ENCODE assay signal across 23 cellular contexts in genomic region chrX:39985116-39985515, GRCh38.
"Had no signal": no experiment of that assay in that cellular context is flagged by ENCODE, and none has a peak within 500 bp of the region (broad histone marks: within the 10 kb centered on the region; RNA-seq: fewer than 3 reads in every experiment).

No MANE protein-coding gene starts in this region.

- DNase-seq: activated CD4-positive, alpha-beta T cell treated with anti-CD3 and anti-CD28 coated beads, Interleukin-2, amount 10 ng/mL, durations not matched to agents 7 days and 5 days; activated CD8-positive, alpha-beta T cell treated with anti-CD3 and anti-CD28 coated beads for 36 hours; activated naive CD4-positive, alpha-beta T cell treated with Interleukin-2 at 50 U/mL for 16 hours; activated naive CD8-positive, alpha-beta T cell treated with anti-CD3 and anti-CD28 coated beads, Interleukin-2, amount 10 ng/mL, durations not matched to agents 7 days and 5 days; brain microvascular endothelial cell; caudate nucleus; effector memory CD8-positive, alpha-beta T cell; glutamatergic neuron; hippocampal formation; left ventricle myocardium superior; mammary epithelial cell; nephron progenitor cell; nucleus accumbens; right lobe of liver; SK-N-SH; stimulated activated CD4-positive, alpha-beta T cell treated with anti-CD3 and anti-CD28 coated beads, Interleukin-4, amount 100 ng/mL, for 1 hour; stimulated activated naive CD4-positive, alpha-beta T cell; testis; upper lobe of left lung had no signal

- H3K4me1 ChIP-seq: parathyroid adenoma, right lobe of liver, testis had no signal

- H3K4me3 ChIP-seq: right lobe of liver, testis, upper lobe of left lung had no signal

- H3K9ac ChIP-seq: parathyroid adenoma, SK-N-SH had no signal

- H3K79me2 ChIP-seq: parathyroid adenoma had no signal

- FAIRE-seq: frontal cortex, islet of Langerhans had no signal

- H3K27ac ChIP-seq: brain microvascular endothelial cell, parathyroid adenoma, right lobe of liver, testis, upper lobe of left lung had no signal

- ATAC-seq: activated CD4-positive, CD25-positive, alpha-beta regulatory T cell treated with anti-CD3 and anti-CD28 coated beads, Interleukin-2, amount 50 U/mL, for 24 hours; activated CD8-positive, alpha-beta T cell treated with anti-CD3 and anti-CD28 coated beads for 36 hours; effector memory CD8-positive, alpha-beta T cell had no signal

- H3K27me3 ChIP-seq: brain microvascular endothelial cell, right lobe of liver, testis, upper lobe of left lung had no signal

- H3K9me3 ChIP-seq: right lobe of liver, SK-N-SH, testis, upper lobe of left lung had no signal

- H3K36me3 ChIP-seq: brain microvascular endothelial cell, right lobe of liver, upper lobe of left lung had no signal

- H2AFZ ChIP-seq: parathyroid adenoma had no signal

- H3K4me2 ChIP-seq: SK-N-SH had no signal
